ENCODE assay signal across 23 cellular contexts in the genomic region with DNA sequence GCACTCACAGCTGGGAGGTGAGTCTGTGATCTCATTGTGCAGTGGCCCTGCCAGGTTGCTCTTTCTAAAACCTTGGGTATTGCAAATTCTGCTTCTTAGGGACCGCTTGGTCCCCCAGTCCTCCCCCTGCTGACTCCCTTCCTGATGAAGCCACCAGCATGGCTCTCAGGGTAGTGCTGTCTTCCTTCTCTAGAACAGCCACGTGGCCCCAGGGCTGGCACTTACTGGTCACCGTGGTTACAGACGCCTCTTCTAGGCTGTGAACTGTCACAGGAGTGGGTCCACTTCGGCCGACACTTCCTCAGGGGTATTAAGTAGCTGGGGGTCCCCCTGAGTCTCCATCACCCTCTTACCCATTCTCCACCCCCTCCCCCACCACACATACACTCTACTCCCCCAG. TPM values are rescaled to one million over a fixed set of nuclear protein-coding genes. Genes with fewer than 3 reads are reported as not detected.
"Had no signal": no experiment of that assay in that cellular context is flagged by ENCODE, and none has a peak within 500 bp of the region (broad histone marks: within the 10 kb centered on the region; RNA-seq: fewer than 3 reads in every experiment).

No MANE protein-coding gene starts in this region.

- FAIRE-seq: bronchial epithelial cell, kidney, pancreas had no signal

- H3K36me3 ChIP-seq: left ventricle myocardium inferior, neutrophil, pancreas, sigmoid colon, upper lobe of right lung had no signal

- H3K27me3 ChIP-seq: pancreas, sigmoid colon, upper lobe of right lung had no signal

- H3K9me3 ChIP-seq: left ventricle myocardium inferior, neutrophil, pancreas, sigmoid colon, upper lobe of right lung had no signal

- DNase-seq: activated CD4-positive, alpha-beta memory T cell treated with anti-CD3 and anti-CD28 coated beads, Interleukin-2, amount 10 ng/mL, durations not matched to agents 7 days and 5 days; activated CD4-positive, alpha-beta T cell treated with anti-CD3 and anti-CD28 coated beads for 48 hours; activated CD4-positive, CD25-positive, alpha-beta regulatory T cell; activated CD8-positive, alpha-beta memory T cell treated with anti-CD3 and anti-CD28 coated beads, Interleukin-2, amount 10 ng/mL, durations not matched to agents 7 days and 5 days; effector memory CD4-positive, alpha-beta T cell; foreskin fibroblast; glutamatergic neuron; kidney; left ventricle myocardium inferior; naive thymus-derived CD8-positive, alpha-beta T cell; pancreas; sigmoid colon; stimulated activated CD4-positive, alpha-beta T cell treated with anti-CD3 and anti-CD28 coated beads, Interleukin-4, amount 100 ng/mL, for 4 hours; T-helper 1 cell; T1000; upper lobe of right lung had no signal

- ATAC-seq: activated CD8-positive, alpha-beta memory T cell treated with anti-CD3 and anti-CD28 coated beads, Interleukin-2, amount 10 ng/mL, durations not matched to agents 7 days and 5 days; naive thymus-derived CD8-positive, alpha-beta T cell; pancreas; stimulated activated memory B cell treated with anti-CD40 and anti-IgM and Interleukin-4, amounts not matched to agents 10 μg/mL and 1 μg/mL and 100 μg/mL, for 72 hours; upper lobe of right lung had no signal

- H3K4me3 ChIP-seq: left ventricle myocardium inferior, pancreas, sigmoid colon, upper lobe of right lung had no signal

- H3K4me1 ChIP-seq: pancreas had no signal

- H3K4me3 Mint-ChIP-seq: activated CD4-positive, alpha-beta memory T cell treated with anti-CD3 and anti-CD28 coated beads, Interleukin-2, amount 10 ng/mL, durations not matched to agents 7 days and 5 days; activated CD8-positive, alpha-beta memory T cell treated with anti-CD3 and anti-CD28 coated beads, Interleukin-2, amount 10 ng/mL, durations not matched to agents 7 days and 5 days; dendritic cell treated with granulocyte-macrophage colony-stimulating factor and Interleukin-4, amounts not matched to agents 40 ng/mL and 50 ng/mL, for 4 days; memory B cell; stimulated activated memory B cell treated with anti-CD40 and anti-IgM and Interleukin-4, amounts not matched to agents 10 μg/mL and 1 μg/mL and 100 μg/mL, for 72 hours had no signal

- H3K9me3 Mint-ChIP-seq: activated CD4-positive, alpha-beta memory T cell treated with anti-CD3 and anti-CD28 coated beads, Interleukin-2, amount 10 ng/mL, durations not matched to agents 7 days and 5 days; dendritic cell treated with granulocyte-macrophage colony-stimulating factor and Interleukin-4, amounts not matched to agents 40 ng/mL and 50 ng/mL, for 4 days; memory B cell; stimulated activated memory B cell treated with anti-CD40 and anti-IgM and Interleukin-4, amounts not matched to agents 10 μg/mL and 1 μg/mL and 100 μg/mL, for 72 hours had no signal

- H3K36me3 Mint-ChIP-seq: activated CD8-positive, alpha-beta memory T cell treated with anti-CD3 and anti-CD28 coated beads, Interleukin-2, amount 10 ng/mL, durations not matched to agents 7 days and 5 days; activated naive CD8-positive, alpha-beta T cell; memory B cell; naive thymus-derived CD8-positive, alpha-beta T cell; stimulated activated memory B cell treated with anti-CD40 and anti-IgM and Interleukin-4, amounts not matched to agents 10 μg/mL and 1 μg/mL and 100 μg/mL, for 72 hours had no signal

- H3K27ac ChIP-seq: neutrophil, pancreas, sigmoid colon, upper lobe of right lung had no signal

- H3K27ac Mint-ChIP-seq: activated CD4-positive, alpha-beta memory T cell treated with anti-CD3 and anti-CD28 coated beads, Interleukin-2, amount 10 ng/mL, durations not matched to agents 7 days and 5 days; activated CD8-positive, alpha-beta memory T cell treated with anti-CD3 and anti-CD28 coated beads, Interleukin-2, amount 10 ng/mL, durations not matched to agents 7 days and 5 days; activated naive CD8-positive, alpha-beta T cell; dendritic cell treated with granulocyte-macrophage colony-stimulating factor and Interleukin-4, amounts not matched to agents 40 ng/mL and 50 ng/mL, for 4 days; memory B cell; naive thymus-derived CD8-positive, alpha-beta T cell; stimulated activated memory B cell treated with anti-CD40 and anti-IgM and Interleukin-4, amounts not matched to agents 10 μg/mL and 1 μg/mL and 100 μg/mL, for 72 hours had no signal

RNA-seq across cellular contexts. Expression of gene HTRA1, which starts 2.7 kb away (rescaled TPM):
- total RNA-seq: activated CD4-positive, alpha-beta memory T cell treated with anti-CD3 and anti-CD28 coated beads, Interleukin-2, amount 10 ng/mL, durations not matched to agents 7 days and 5 days; activated CD8-positive, alpha-beta memory T cell treated with anti-CD3 and anti-CD28 coated beads, Interleukin-2, amount 10 ng/mL, durations not matched to agents 7 days and 5 days; naive thymus-derived CD8-positive, alpha-beta T cell had no signal
- polyA plus RNA-seq: naive thymus-derived CD8-positive, alpha-beta T cell had no signal

RNA-seq across cellular contexts. Expression of gene ARMS2, which starts 4.2 kb away (rescaled TPM):
- total RNA-seq: activated CD4-positive, alpha-beta memory T cell treated with anti-CD3 and anti-CD28 coated beads, Interleukin-2, amount 10 ng/mL, durations not matched to agents 7 days and 5 days; activated CD8-positive, alpha-beta memory T cell treated with anti-CD3 and anti-CD28 coated beads, Interleukin-2, amount 10 ng/mL, durations not matched to agents 7 days and 5 days; bronchial epithelial cell; cerebellum; kidney; naive thymus-derived CD8-positive, alpha-beta T cell; pancreas; upper lobe of right lung had no signal
- polyA plus RNA-seq: naive thymus-derived CD8-positive, alpha-beta T cell; pancreas; sigmoid colon had no signal
